Comparison of ENCODE assay signal across 8 cellular contexts in genomic region chr22:49639956-49640355, GRCh38.
"Had no signal": no experiment of that assay in that cellular context is flagged by ENCODE, and none has a peak within 500 bp of the region (broad histone marks: within the 10 kb centered on the region; RNA-seq: fewer than 3 reads in every experiment).

No MANE protein-coding gene starts in this region.

- H2AFZ ChIP-seq: GM23248 had no signal

- H3K4me3 ChIP-seq: GM23248, HAP-1, K562 had no signal

- ATAC-seq: HCT116, K562 had no signal

- H3K4me1 ChIP-seq: HAP-1 had no signal

- H3K27ac ChIP-seq: GM23248 had no signal

- H3K4me3 Mint-ChIP-seq: HFFc6 had no signal

- H3K27ac Mint-ChIP-seq: HFFc6 had no signal

- H3K9me3 ChIP-seq: HAP-1 had no signal

- DNase-seq: GM23248, GOT3, H7, HFFc6, IMR-90 had no signal

- H3K9ac ChIP-seq: GM23248 had no signal
